16 cellular contexts compared by ENCODE assay signal in the genomic region with DNA sequence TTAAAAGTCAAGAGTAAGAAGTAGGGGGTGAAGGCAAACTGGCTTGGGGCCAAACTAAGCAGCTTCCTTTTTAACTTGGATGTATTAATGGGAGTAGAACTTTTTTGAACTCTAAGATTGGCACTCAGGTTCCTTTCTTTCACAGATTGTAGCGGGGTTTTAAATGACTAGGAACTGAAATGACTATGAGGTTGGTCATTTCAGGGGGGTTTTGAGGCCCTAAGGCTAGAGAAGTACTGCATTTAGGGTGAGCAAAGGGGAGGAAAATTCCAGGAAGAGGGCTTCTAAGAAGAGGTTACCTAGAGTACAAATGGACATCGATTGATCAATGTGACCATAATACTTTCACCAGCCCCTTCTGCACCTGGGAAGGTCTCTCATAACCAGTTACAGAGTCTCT.
DNase-seq lines count a peak whose midpoint lies in the region; ATAC-seq and TF ChIP-seq lines count a peak whose summit lies in the region.
"Had no signal": no experiment of that assay in that cellular context is flagged by ENCODE, and none has a peak within 500 bp of the region (broad histone marks: within the 10 kb centered on the region; RNA-seq: fewer than 3 reads in every experiment).

No MANE protein-coding gene starts in this region.

- peak; percentile 20 to 61 for ATAC-seq in activated T-cell treated with anti-CD3 and anti-CD28 coated beads, Interleukin-2, amount 50 U/mL, for 72 hours (replicated peaks in 1 of 2)
- ATAC-seq in natural killer cell treated with Interleukin-12 subunit alpha and Interleukin-12 subunit beta and Interleukin-15 and Interleukin-18, amount 100 ng/mL, for 72 hours: peak; percentile 33 to 67
- ATAC-seq in natural killer cell (no peak), GM18870 (IDR thresholded peaks at IDR 0.05; ENCODE audit: unreplicated experiment) (peak; percentile 43), HG03095 (IDR thresholded peaks at IDR 0.05; ENCODE audit: unreplicated experiment) (no peak)
- ATAC-seq: HepG2 had no signal

- peaks cover 27% of the 10 kb centered on the region for H3K27me3 Mint-ChIP-seq in activated T-cell treated with anti-CD3 and anti-CD28 coated beads, Interleukin-2, amount 50 U/mL, for 72 hours (ENCODE audit: low read depth)
- H3K27me3 Mint-ChIP-seq in activated T-cell treated with anti-CD3 and anti-CD28 coated beads, Interleukin-2, amount 50 U/mL, for 24 hours: peaks cover 18% of the 10 kb centered on the region
- H3K27me3 Mint-ChIP-seq in natural killer cell treated with Interleukin-12 subunit alpha and Interleukin-12 subunit beta and Interleukin-15 and Interleukin-18, amount 100 ng/mL, for 72 hours: peaks cover 6 to 13% of the 10 kb centered on the region in 2 donors
- H3K27me3 Mint-ChIP-seq in natural killer cell (ENCODE audit: low read depth in 2 of 2): peaks cover 0 to 2% of the 10 kb centered on the region in 2 donors

- no peak overlapping the region for H4K91ac ChIP-seq in trophoblast cell (ENCODE audit: low read depth, low read length)

- no peak overlapping the region for H3K23ac ChIP-seq in trophoblast cell (ENCODE audit: low read length)

- no peak overlapping the region for H3K4me3 ChIP-seq in trophoblast cell (ENCODE audit: low read depth, low read length)
- H3K4me3 ChIP-seq: BLaER1 had no signal

- H4K8ac ChIP-seq in trophoblast cell (ENCODE audit: low read depth, low read length): no peak overlapping the region

- H3K36me3 ChIP-seq in trophoblast cell (ENCODE audit: control insufficient read depth in 1 of 2, insufficient read depth in 2 of 2, low read length in 2 of 2): no peaks in the 10 kb centered on the region
- H3K36me3 ChIP-seq: BLaER1 had no signal

- intact Hi-C loops in natural killer cell (cut with micrococcal nuclease): no loop called here

- H3K18ac ChIP-seq in trophoblast cell (ENCODE audit: low read length): no peak overlapping the region

- no peaks in the 10 kb centered on the region for H3K79me1 ChIP-seq in trophoblast cell (ENCODE audit: low read length)

- no peak overlapping the region for H3K27ac ChIP-seq in trophoblast cell (ENCODE audit: low read depth, low read length)
- H3K27ac ChIP-seq: BLaER1 had no signal

- peak overlapping the region in 1 of 2 donors; percentile 46 for H3K4me3 Mint-ChIP-seq in activated T-cell treated with anti-CD3 and anti-CD28 coated beads, Interleukin-2, amount 50 U/mL, for 72 hours
- H3K4me3 Mint-ChIP-seq in activated T-cell treated with anti-CD3 and anti-CD28 coated beads, Interleukin-2, amount 50 U/mL, for 24 hours: no peak overlapping the region
- peak overlapping the region; percentile 23 for H3K4me3 Mint-ChIP-seq in natural killer cell treated with Interleukin-12 subunit alpha and Interleukin-12 subunit beta and Interleukin-15 and Interleukin-18, amount 100 ng/mL, for 72 hours
- H3K4me3 Mint-ChIP-seq in natural killer cell: no peak overlapping the region
- H3K4me3 Mint-ChIP-seq: HFFc6 had no signal

- H3K14ac ChIP-seq in trophoblast cell (ENCODE audit: low read length): no peak overlapping the region

- peaks cover 2% of the 10 kb centered on the region for H3K9me3 ChIP-seq in trophoblast cell (ENCODE audit: insufficient read depth, low read depth, low read length)

- no peaks in the 10 kb centered on the region for H3K4me1 ChIP-seq in trophoblast cell (ENCODE audit: control insufficient read depth in 1 of 2, insufficient read depth in 2 of 2, low read length in 2 of 2)

- no peaks in the 10 kb centered on the region for H3K79me2 ChIP-seq in trophoblast cell (ENCODE audit: control insufficient read depth, insufficient read depth, low read length, poor library complexity)

- no peak overlapping the region for H3K4me2 ChIP-seq in trophoblast cell (ENCODE audit: low read length)
- H3K4me2 ChIP-seq: BLaER1 had no signal

- peak overlapping the region; percentile 10 for H3K27ac Mint-ChIP-seq in activated T-cell treated with anti-CD3 and anti-CD28 coated beads, Interleukin-2, amount 50 U/mL, for 72 hours
- H3K27ac Mint-ChIP-seq in activated T-cell treated with anti-CD3 and anti-CD28 coated beads, Interleukin-2, amount 50 U/mL, for 24 hours: no peak overlapping the region
- H3K27ac Mint-ChIP-seq in natural killer cell treated with Interleukin-12 subunit alpha and Interleukin-12 subunit beta and Interleukin-15 and Interleukin-18, amount 100 ng/mL, for 72 hours: peak overlapping the region; percentile 19 to 68
- H3K27ac Mint-ChIP-seq in natural killer cell: no peak overlapping the region
- H3K27ac Mint-ChIP-seq: HFFc6 had no signal

- no peak overlapping the region for H4K12ac ChIP-seq in trophoblast cell (ENCODE audit: low read depth, low read length)

- H3K9ac ChIP-seq in trophoblast cell (ENCODE audit: low read length): no peak overlapping the region
- H3K9ac ChIP-seq: BLaER1 had no signal

- no peak for DNase-seq in activated T-cell treated with anti-CD3 and anti-CD28 coated beads, Interleukin-2, amount 50 U/mL, for 72 hours
- DNase-seq in activated T-cell treated with anti-CD3 and anti-CD28 coated beads, Interleukin-2, amount 50 U/mL, for 24 hours: no peak
- DNase-seq in natural killer cell treated with Interleukin-12 subunit alpha and Interleukin-12 subunit beta and Interleukin-15 and Interleukin-18, amount 100 ng/mL, for 72 hours (ENCODE audit: low spot score): no peak
- DNase-seq in natural killer cell: no peak
- DNase-seq in trophoblast cell: no peak
- DNase-seq: 8988T, AML-193, DMS153, DND-41, GDM1, HCEC 1CT, HFFc6 had no signal

- no peak overlapping the region for H2BK12ac ChIP-seq in trophoblast cell (ENCODE audit: low read length)

- TF ChIP-seq CTCF in natural killer cell (IDR thresholded peaks at IDR 0.05): no peak

- peaks cover 0 to 2% of the 10 kb centered on the region in 2 donors for H3K36me3 Mint-ChIP-seq in activated T-cell treated with anti-CD3 and anti-CD28 coated beads, Interleukin-2, amount 50 U/mL, for 72 hours (ENCODE audit: insufficient read depth in 2 of 2)
- H3K36me3 Mint-ChIP-seq in activated T-cell treated with anti-CD3 and anti-CD28 coated beads, Interleukin-2, amount 50 U/mL, for 24 hours (ENCODE audit: low read depth): no peaks in the 10 kb centered on the region
- no peaks in the 10 kb centered on the region for H3K36me3 Mint-ChIP-seq in natural killer cell treated with Interleukin-12 subunit alpha and Interleukin-12 subunit beta and Interleukin-15 and Interleukin-18, amount 100 ng/mL, for 72 hours
- H3K36me3 Mint-ChIP-seq in natural killer cell: no peaks in the 10 kb centered on the region

- H2BK120ac ChIP-seq in trophoblast cell (ENCODE audit: insufficient read depth, low read length, poor library complexity): no peak overlapping the region

- H3K9me3 Mint-ChIP-seq in activated T-cell treated with anti-CD3 and anti-CD28 coated beads, Interleukin-2, amount 50 U/mL, for 72 hours: no peaks in the 10 kb centered on the region
- no peaks in the 10 kb centered on the region for H3K9me3 Mint-ChIP-seq in activated T-cell treated with anti-CD3 and anti-CD28 coated beads, Interleukin-2, amount 50 U/mL, for 24 hours
- H3K9me3 Mint-ChIP-seq in natural killer cell treated with Interleukin-12 subunit alpha and Interleukin-12 subunit beta and Interleukin-15 and Interleukin-18, amount 100 ng/mL, for 72 hours: no peaks in the 10 kb centered on the region
- H3K9me3 Mint-ChIP-seq in natural killer cell: no peaks in the 10 kb centered on the region
- H3K9me3 Mint-ChIP-seq: HFFc6 had no signal

- H3K4me1 Mint-ChIP-seq in activated T-cell treated with anti-CD3 and anti-CD28 coated beads, Interleukin-2, amount 50 U/mL, for 72 hours (ENCODE audit: low read depth): peaks cover 54% of the 10 kb centered on the region
- peaks cover 55% of the 10 kb centered on the region for H3K4me1 Mint-ChIP-seq in activated T-cell treated with anti-CD3 and anti-CD28 coated beads, Interleukin-2, amount 50 U/mL, for 24 hours (ENCODE audit: low read depth)
- H3K4me1 Mint-ChIP-seq in natural killer cell treated with Interleukin-12 subunit alpha and Interleukin-12 subunit beta and Interleukin-15 and Interleukin-18, amount 100 ng/mL, for 72 hours (ENCODE audit: low read depth in 2 of 2): peaks cover 38 to 40% of the 10 kb centered on the region in 2 donors
- H3K4me1 Mint-ChIP-seq in natural killer cell: peaks cover 32 to 43% of the 10 kb centered on the region in 2 donors

- H2AFZ ChIP-seq in trophoblast cell (ENCODE audit: insufficient read depth, low read length, poor library complexity): no peak overlapping the region

- no peak overlapping the region for H3K4ac ChIP-seq in trophoblast cell (ENCODE audit: low read depth, low read length)

- no peak overlapping the region for H2AK5ac ChIP-seq in trophoblast cell (ENCODE audit: low read length)

- H3K27me3 ChIP-seq in trophoblast cell (ENCODE audit: insufficient read depth, low read length): no peaks in the 10 kb centered on the region
- H3K27me3 ChIP-seq: BLaER1 had no signal

- no peak overlapping the region for H2BK5ac ChIP-seq in trophoblast cell (ENCODE audit: low read depth, low read length, poor library complexity)

- no CpG with 5 or more reads among the region's 2 CpGs for WGBS in trophoblast cell (ENCODE audit: extremely low coverage, insufficient coverage, insufficient read length)

Comparison
In these comparisons a context has a peak if more than half of its experiments do, and no peak if none do; other contexts are left out.
1. ATAC-seq: peak in activated T-cell treated with anti-CD3 and anti-CD28 coated beads, Interleukin-2, amount 50 U/mL, for 72 hours (2 of 2), natural killer cell treated with Interleukin-12 subunit alpha and Interleukin-12 subunit beta and Interleukin-15 and Interleukin-18, amount 100 ng/mL, for 72 hours (2 of 2) and GM18870 (single experiment); none in natural killer cell (0 of 3) and HG03095 (single experiment).
2. H3K27ac Mint-ChIP-seq: peak in activated T-cell treated with anti-CD3 and anti-CD28 coated beads, Interleukin-2, amount 50 U/mL, for 72 hours (single experiment) and natural killer cell treated with Interleukin-12 subunit alpha and Interleukin-12 subunit beta and Interleukin-15 and Interleukin-18, amount 100 ng/mL, for 72 hours (2 of 2); none in activated T-cell treated with anti-CD3 and anti-CD28 coated beads, Interleukin-2, amount 50 U/mL, for 24 hours (single experiment) and natural killer cell (0 of 2).